Comparison of ENCODE assay signal across 8 cellular contexts in genomic region chr21:15058718-15059316, GRCh38. TPM values are rescaled to one million over a fixed set of nuclear protein-coding genes. Genes with fewer than 3 reads are reported as not detected.
A peak's percentile ranks its signal among the peaks of the same experiment; 100 is the strongest.
DNase-seq lines count a peak whose midpoint lies in the region; ATAC-seq and TF ChIP-seq lines count a peak whose summit lies in the region.

No MANE protein-coding gene starts in this region.

- H3K4me1 ChIP-seq in mesendoderm (ENCODE audit: control insufficient read depth, low read depth, low read length) = peaks cover 18% of the 10 kb centered on the region

- POLR2A ChIA-PET in BJ (lab: Charles Lee) = interaction anchor here (0.5 to 0.6 kb wide), 3 partner anchors 11 to 189 kb away, joined by 3 read pairs; no protein-coding TSS in a partner anchor

- H3K27me3 Mint-ChIP-seq in activated naive CD8-positive, alpha-beta T cell treated with anti-CD3 and anti-CD28 coated beads for 36 hours = no peaks in the 10 kb centered on the region

- no peak overlapping the region for H3K4me2 ChIP-seq in mesendoderm (ENCODE audit: low read length)

- H4K8ac ChIP-seq in mesendoderm (ENCODE audit: low read depth, low read length) = no peak overlapping the region

- peaks cover 50% of the 10 kb centered on the region for H3K79me2 ChIP-seq in mesendoderm (ENCODE audit: control insufficient read depth, insufficient read depth, low read length)

- H2BK120ac ChIP-seq in mesendoderm (ENCODE audit: low read depth, low read length) = no peak overlapping the region

- H3K4ac ChIP-seq in mesendoderm (ENCODE audit: low read depth, low read length) = no peak overlapping the region

- no peak overlapping the region for H3K27ac ChIP-seq in mesendoderm (ENCODE audit: low read depth, low read length)

- peaks cover 9% of the 10 kb centered on the region for H3K36me3 Mint-ChIP-seq in activated naive CD8-positive, alpha-beta T cell treated with anti-CD3 and anti-CD28 coated beads for 36 hours

- H3K27ac Mint-ChIP-seq in activated naive CD8-positive, alpha-beta T cell treated with anti-CD3 and anti-CD28 coated beads for 36 hours = peak overlapping the region; percentile 81

- H3K23ac ChIP-seq in mesendoderm (ENCODE audit: low read length) = no peak overlapping the region

- no peak overlapping the region for H2AK5ac ChIP-seq in mesendoderm (ENCODE audit: low read length)

- H3K4me3 ChIP-seq in BJ (ENCODE audit: low read depth, low read length) = peak overlapping the region; percentile 32
- H3K4me3 ChIP-seq in HFF-Myc (replicated peaks; ENCODE audit: low read depth, low read length) = peak overlapping the region; percentile 16
- no peak overlapping the region for H3K4me3 ChIP-seq in mesendoderm (ENCODE audit: low read length)

- H3K4me3 Mint-ChIP-seq in activated naive CD8-positive, alpha-beta T cell treated with anti-CD3 and anti-CD28 coated beads for 36 hours = peak overlapping the region; percentile 56

- no peak overlapping the region for H2BK15ac ChIP-seq in mesendoderm (replicated peaks; ENCODE audit: low read depth)

- WGBS in mesendoderm (ENCODE audit: extremely low coverage, insufficient coverage, low lambda C conversion rate) = no CpG with 5 or more reads among the region's 2 CpGs

- peaks cover 83% of the 10 kb centered on the region for H3K4me1 Mint-ChIP-seq in activated naive CD8-positive, alpha-beta T cell treated with anti-CD3 and anti-CD28 coated beads for 36 hours

- H3K79me1 ChIP-seq in mesendoderm (ENCODE audit: low read length) = no peaks in the 10 kb centered on the region

- no peak overlapping the region for H2BK5ac ChIP-seq in mesendoderm (ENCODE audit: low read length)

- CTCF ChIA-PET in BJ (lab: Yijun Ruan, JAX) = interaction anchor here (0.8 to 1.8 kb wide), 2 partner anchors 9 to 195 kb away, joined by 4 to 5 read pairs; no protein-coding TSS in a partner anchor

- TF ChIP-seq CTCF in BJ (IDR thresholded peaks at IDR 0.05; ENCODE audit: insufficient read depth, low read depth, low read length) = no peak
- TF ChIP-seq CTCF in HFF-Myc (IDR thresholded peaks at IDR 0.05; ENCODE audit: low read depth, low read length, missing control alignments) = no peak

- no peak overlapping the region for H3K18ac ChIP-seq in mesendoderm (ENCODE audit: low read length)

- H3K36me3 ChIP-seq in BJ (ENCODE audit: control insufficient read depth, insufficient read depth, low read length) (no peaks in the 10 kb centered on the region), mesendoderm (ENCODE audit: control insufficient read depth, insufficient read depth, low read length) (no peaks in the 10 kb centered on the region)

- no peak overlapping the region for H3K9ac ChIP-seq in mesendoderm (ENCODE audit: low read length)

- H3K9me3 Mint-ChIP-seq in activated naive CD8-positive, alpha-beta T cell treated with anti-CD3 and anti-CD28 coated beads for 36 hours = no peaks in the 10 kb centered on the region

- H3K27me3 ChIP-seq in BJ (ENCODE audit: control insufficient read depth, insufficient read depth, low read length) (no peaks in the 10 kb centered on the region), mesendoderm (ENCODE audit: insufficient read depth, low read length, poor library complexity) (no peaks in the 10 kb centered on the region)

- H3K56ac ChIP-seq in mesendoderm (ENCODE audit: low read length) = no peak overlapping the region

- DNase-seq in BJ (ENCODE audit: low read depth) = peak; percentile 46
- no peak for DNase-seq in HFF-Myc (ENCODE audit: extremely low read depth, low read depth)
- no peak for DNase-seq in activated naive CD8-positive, alpha-beta T cell treated with anti-CD3 and anti-CD28 coated beads for 36 hours
- peak; percentile 85 for DNase-seq in mesendoderm
- DNase-seq in NCI-H774 (lab: John Stamatoyannopoulos, UW) = no peak
- DNase-seq in NCI-H1694 (lab: John Stamatoyannopoulos, UW) = no peak
- DNase-seq in SK-N-DZ (ENCODE audit: low spot score) = no peak

- H4K5ac ChIP-seq in mesendoderm (ENCODE audit: low read length) = no peak overlapping the region

- ATAC-seq in GM19452 (IDR thresholded peaks at IDR 0.05; ENCODE audit: unreplicated experiment) = no peak

RNA-seq across cellular contexts. Expression of gene NRIP1, which starts 6.0 kb away (rescaled TPM):
- 5.2 and 12.0 TPM in 2 replicates for polyA plus RNA-seq in BJ (2011; rRNA removed)
- 15.3 and 19.3 TPM in 2 replicates for polyA minus RNA-seq in BJ (2011; rRNA and poly(A)+ RNA removed)
- 10 to 100 TPM; 26.0 to 28.3 TPM for total RNA-seq in activated naive CD8-positive, alpha-beta T cell treated with anti-CD3 and anti-CD28 coated beads for 36 hours
- polyA plus RNA-seq in mesendoderm (2013, experiment 1 of 2) = 5.9 TPM
- 6.0 TPM for polyA plus RNA-seq in mesendoderm (2013, experiment 2 of 2)
- 18.6 and 18.9 TPM in 2 replicates for polyA plus RNA-seq in SK-N-DZ (2014; cell fraction: cytosol; rRNA removed)
- 16.3 and 17.7 TPM in 2 replicates for polyA plus RNA-seq in SK-N-DZ (2014; cell fraction: nucleus; rRNA removed)

Comparison
In these comparisons a context has a peak if more than half of its experiments do, and no peak if none do; other contexts are left out.
1. DNase-seq: peak in BJ (single experiment) and mesendoderm (single experiment); none in HFF-Myc (single experiment), activated naive CD8-positive, alpha-beta T cell treated with anti-CD3 and anti-CD28 coated beads for 36 hours (single experiment), NCI-H774 (single experiment), NCI-H1694 (single experiment) and SK-N-DZ (single experiment).